ENCODE assay signal across 13 cellular contexts in genomic region chr2:134169788-134170187, GRCh38.
A peak's percentile ranks its signal among the peaks of the same experiment; 100 is the strongest.
DNase-seq lines count a peak whose midpoint lies in the region; ATAC-seq, FAIRE-seq and TF ChIP-seq lines count a peak whose summit lies in the region.
"Had no signal": no experiment of that assay in that cellular context is flagged by ENCODE, and none has a peak within 500 bp of the region (broad histone marks: within the 10 kb centered on the region; RNA-seq: fewer than 3 reads in every experiment).

No MANE protein-coding gene starts in this region.

- H3K4me1 Mint-ChIP-seq in activated T-helper 1 cell treated with anti-CD3 and anti-CD28 coated beads, Interleukin-12 subunit alpha, Interleukin-12 subunit beta, Interleukin-2, Interleukin-4 antibody, amounts not matched to agents 30 ng/mL and 10 ng/mL and 1 ng/mL, durations not matched to agents 14 hours and 24 hours and 36 hours (ENCODE audit: low read depth): peaks cover 17% of the 10 kb centered on the region
- peaks cover 75% of the 10 kb centered on the region for H3K4me1 Mint-ChIP-seq in stimulated activated naive CD8-positive, alpha-beta T cell treated with anti-CD3 and anti-CD28 coated beads, Interleukin-15, amount 100 ng/mL, for 72 hours

- no peak for DNase-seq in right atrium auricular region (ENCODE audit: low spot score)
- no peak for DNase-seq in heart right ventricle
- no peak for DNase-seq in activated T-helper 1 cell treated with anti-CD3 and anti-CD28 coated beads, Interleukin-12 subunit alpha, Interleukin-12 subunit beta, Interleukin-2, Interleukin-4 antibody, amounts not matched to agents 30 ng/mL and 10 ng/mL and 1 ng/mL, durations not matched to agents 14 hours and 24 hours and 36 hours (ENCODE audit: low spot score)
- peak; percentile 13 to 26 for DNase-seq in stimulated activated naive CD8-positive, alpha-beta T cell treated with anti-CD3 and anti-CD28 coated beads, Interleukin-15, amount 100 ng/mL, for 72 hours
- no peak for DNase-seq in middle frontal gyrus (ENCODE audit: extremely low spot score, low spot score)
- DNase-seq in ureter (ENCODE audit: low spot score): no peak
- DNase-seq in GM19239 (ENCODE audit: insufficient read length, low spot score): no peak
- DNase-seq: activated CD8-positive, alpha-beta memory T cell treated with anti-CD3 and anti-CD28 coated beads for 24 hours; AML-193; NCI-H345 had no signal

- no peaks in the 10 kb centered on the region for H3K27me3 Mint-ChIP-seq in activated T-helper 1 cell treated with anti-CD3 and anti-CD28 coated beads, Interleukin-12 subunit alpha, Interleukin-12 subunit beta, Interleukin-2, Interleukin-4 antibody, amounts not matched to agents 30 ng/mL and 10 ng/mL and 1 ng/mL, durations not matched to agents 14 hours and 24 hours and 36 hours (ENCODE audit: insufficient read depth)
- no peaks in the 10 kb centered on the region for H3K27me3 Mint-ChIP-seq in stimulated activated naive CD8-positive, alpha-beta T cell treated with anti-CD3 and anti-CD28 coated beads, Interleukin-15, amount 100 ng/mL, for 72 hours

- H3K36me3 Mint-ChIP-seq in activated T-helper 1 cell treated with anti-CD3 and anti-CD28 coated beads, Interleukin-12 subunit alpha, Interleukin-12 subunit beta, Interleukin-2, Interleukin-4 antibody, amounts not matched to agents 30 ng/mL and 10 ng/mL and 1 ng/mL, durations not matched to agents 14 hours and 24 hours and 36 hours (ENCODE audit: low read depth): peaks cover 4% of the 10 kb centered on the region

- intact Hi-C loops in heart right ventricle (cut with DNase I): loop anchor here in 7 of 10 donors (5.0 to 10.0 kb wide), 2 partner anchors 32 to 45 kb away; no protein-coding TSS in a partner anchor
- intact Hi-C loops in activated T-helper 1 cell treated with anti-CD3 and anti-CD28 coated beads, Interleukin-12 subunit alpha, Interleukin-12 subunit beta, Interleukin-2, Interleukin-4 antibody, amounts not matched to agents 30 ng/mL and 10 ng/mL and 1 ng/mL, durations not matched to agents 14 hours and 24 hours and 36 hours (cut with micrococcal nuclease): loop anchor here (1.0 to 2.0 kb wide), 6 partner anchors 32 to 121 kb away; no protein-coding TSS in a partner anchor

- no peak for ATAC-seq in heart right ventricle
- ATAC-seq in HG02852 (IDR thresholded peaks at IDR 0.05; ENCODE audit: unreplicated experiment): peak; percentile 52
- ATAC-seq in stimulated activated naive CD8-positive, alpha-beta T cell treated with anti-CD3 and anti-CD28 coated beads, Interleukin-15, amount 100 ng/mL, for 72 hours: peak; percentile 98
- ATAC-seq: HCT116 had no signal

- H3K36me3 ChIP-seq in right atrium auricular region: no peaks in the 10 kb centered on the region
- no peaks in the 10 kb centered on the region for H3K36me3 ChIP-seq in heart right ventricle
- H3K36me3 ChIP-seq: SJSA1 had no signal

- H3K27ac Mint-ChIP-seq in activated T-helper 1 cell treated with anti-CD3 and anti-CD28 coated beads, Interleukin-12 subunit alpha, Interleukin-12 subunit beta, Interleukin-2, Interleukin-4 antibody, amounts not matched to agents 30 ng/mL and 10 ng/mL and 1 ng/mL, durations not matched to agents 14 hours and 24 hours and 36 hours: peak overlapping the region; percentile 47
- H3K27ac Mint-ChIP-seq in stimulated activated naive CD8-positive, alpha-beta T cell treated with anti-CD3 and anti-CD28 coated beads, Interleukin-15, amount 100 ng/mL, for 72 hours: no peak overlapping the region

- H3K27ac ChIP-seq in right atrium auricular region: peak overlapping the region; percentile 81 to 84
- H3K27ac ChIP-seq in heart right ventricle: peak overlapping the region in 1 of 10 donors; percentile 52
- H3K27ac ChIP-seq: SJSA1 had no signal

- no peaks in the 10 kb centered on the region for H3K9me3 ChIP-seq in right atrium auricular region
- H3K9me3 ChIP-seq in heart right ventricle: no peaks in the 10 kb centered on the region
- H3K9me3 ChIP-seq: SJSA1 had no signal

- no peak for FAIRE-seq in GM19239 (lab: Jason Lieb, UNC)

- H3K4me1 ChIP-seq in right atrium auricular region (peaks cover 0 to 44% of the 10 kb centered on the region in 2 donors), heart right ventricle (peaks cover 2 to 80% (median 54%) of the 10 kb centered on the region in 9 donors)
- H3K4me1 ChIP-seq: SJSA1 had no signal

- H3K9me3 Mint-ChIP-seq in activated T-helper 1 cell treated with anti-CD3 and anti-CD28 coated beads, Interleukin-12 subunit alpha, Interleukin-12 subunit beta, Interleukin-2, Interleukin-4 antibody, amounts not matched to agents 30 ng/mL and 10 ng/mL and 1 ng/mL, durations not matched to agents 14 hours and 24 hours and 36 hours: no peaks in the 10 kb centered on the region
- no peaks in the 10 kb centered on the region for H3K9me3 Mint-ChIP-seq in stimulated activated naive CD8-positive, alpha-beta T cell treated with anti-CD3 and anti-CD28 coated beads, Interleukin-15, amount 100 ng/mL, for 72 hours

- H3K4me3 ChIP-seq in right atrium auricular region (no peak overlapping the region), heart right ventricle (no peak overlapping the region)
- H3K4me3 ChIP-seq: SJSA1 had no signal

- H3K27me3 ChIP-seq in right atrium auricular region (no peaks in the 10 kb centered on the region), heart right ventricle (no peaks in the 10 kb centered on the region)
- H3K27me3 ChIP-seq: SJSA1 had no signal

- H3K4me3 Mint-ChIP-seq in activated T-helper 1 cell treated with anti-CD3 and anti-CD28 coated beads, Interleukin-12 subunit alpha, Interleukin-12 subunit beta, Interleukin-2, Interleukin-4 antibody, amounts not matched to agents 30 ng/mL and 10 ng/mL and 1 ng/mL, durations not matched to agents 14 hours and 24 hours and 36 hours: no peak overlapping the region
- H3K4me3 Mint-ChIP-seq in stimulated activated naive CD8-positive, alpha-beta T cell treated with anti-CD3 and anti-CD28 coated beads, Interleukin-15, amount 100 ng/mL, for 72 hours: no peak overlapping the region

- 89 to 92% methylated on average over 3 of the region's 3 CpGs for WGBS in heart right ventricle, 2 donors

- no peak for TF ChIP-seq CTCF in right atrium auricular region (IDR thresholded peaks at IDR 0.05)
- TF ChIP-seq CTCF in heart right ventricle (IDR thresholded peaks at IDR 0.05): no peak

Comparison
In these comparisons a context has a peak if more than half of its experiments do, and no peak if none do; other contexts are left out.
1. DNase-seq: peak in stimulated activated naive CD8-positive, alpha-beta T cell treated with anti-CD3 and anti-CD28 coated beads, Interleukin-15, amount 100 ng/mL, for 72 hours (2 of 2); none in right atrium auricular region (single experiment), heart right ventricle (0 of 2), activated T-helper 1 cell treated with anti-CD3 and anti-CD28 coated beads, Interleukin-12 subunit alpha, Interleukin-12 subunit beta, Interleukin-2, Interleukin-4 antibody, amounts not matched to agents 30 ng/mL and 10 ng/mL and 1 ng/mL, durations not matched to agents 14 hours and 24 hours and 36 hours (single experiment), middle frontal gyrus (single experiment), ureter (single experiment) and GM19239 (single experiment).
2. ATAC-seq: peak in HG02852 (single experiment) and stimulated activated naive CD8-positive, alpha-beta T cell treated with anti-CD3 and anti-CD28 coated beads, Interleukin-15, amount 100 ng/mL, for 72 hours (single experiment); none in heart right ventricle (0 of 8).